ENCODE assay signal across 23 cellular contexts in the genomic region with DNA sequence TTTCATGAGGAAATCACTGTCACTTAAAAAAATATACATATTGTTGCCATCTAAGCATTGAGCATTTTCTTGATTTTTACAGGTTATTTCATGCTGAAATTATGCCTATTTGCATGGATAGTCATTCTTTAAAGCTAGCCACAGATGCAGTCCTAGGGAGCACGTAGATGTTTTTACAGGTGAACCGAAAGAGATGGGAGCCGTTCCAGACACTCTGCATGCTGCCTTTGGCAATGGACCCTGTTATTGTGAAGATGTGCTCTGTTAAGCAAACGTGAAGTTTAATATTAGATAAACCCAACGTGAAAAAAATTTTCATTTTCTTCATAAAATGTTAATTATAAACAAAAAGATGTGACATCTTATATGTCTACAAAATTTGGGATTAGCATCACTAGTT. TPM values are rescaled to one million over a fixed set of nuclear protein-coding genes. Genes with fewer than 3 reads are reported as not detected.
DNase-seq lines count a peak whose midpoint lies in the region.
"Had no signal": no experiment of that assay in that cellular context is flagged by ENCODE, and none has a peak within 500 bp of the region (broad histone marks: within the 10 kb centered on the region; RNA-seq: fewer than 3 reads in every experiment).

No MANE protein-coding gene starts in this region.

- no peaks in the 10 kb centered on the region for H3K9me3 ChIP-seq in endocrine pancreas (ENCODE audit: control insufficient read depth, low read length)
- H3K9me3 ChIP-seq: Peyer's patch, SJCRH30 had no signal

- no peaks in the 10 kb centered on the region for H3K27me3 ChIP-seq in endocrine pancreas (ENCODE audit: control insufficient read depth, insufficient read depth, low read length)
- H3K27me3 ChIP-seq: Peyer's patch, SJCRH30 had no signal

- H3K4me3 ChIP-seq in endocrine pancreas (ENCODE audit: control insufficient read depth, insufficient read depth, low read length): peak overlapping the region; percentile 49
- H3K4me3 ChIP-seq: GM23338, Peyer's patch, SJCRH30 had no signal

- H3K4me1 ChIP-seq in endocrine pancreas (ENCODE audit: control insufficient read depth, insufficient read depth, low read length): peaks cover 37% of the 10 kb centered on the region
- H3K4me1 ChIP-seq: Peyer's patch had no signal

- DNase-seq in NCI-H2029 treated with DMSO at 0.1 percent for 48 hours (lab: John Stamatoyannopoulos, UW) (peak; percentile 7), NCI-H2029 (lab: John Stamatoyannopoulos, UW) (no peak), NCI-H2081 (lab: John Stamatoyannopoulos, UW) (peak; percentile 24 to 77), NCI-H69 (lab: John Stamatoyannopoulos, UW) (peak; percentile 60), occipital lobe (lab: John Stamatoyannopoulos, UW) (no peak), globus pallidus (ENCODE audit: low spot score) (no peak), germinal center (ENCODE audit: low spot score) (no peak)
- DNase-seq: DMS153, DND-41, H9, KBM-7, NCI-H1436, NCI-H1930, NCI-H2171 treated with DMSO at 0.1 percent for 48 hours, NCI-H446, NCI-H524 treated with DMSO at 0.1 percent for 48 hours, OCI-M1, Peyer's patch, SJCRH30, T-helper 17 cell had no signal

- no peak overlapping the region for H3K9ac ChIP-seq in endocrine pancreas (ENCODE audit: control insufficient read depth, insufficient read depth, low read length)

- H3K36me3 ChIP-seq in endocrine pancreas (ENCODE audit: control insufficient read depth, insufficient read depth, low read length): peaks cover 3% of the 10 kb centered on the region
- H3K36me3 ChIP-seq: Peyer's patch had no signal

RNA-seq across cellular contexts. Expression of a gene that starts 7.1 kb away (rescaled TPM):
- 14.8 TPM for total RNA-seq in occipital lobe
- total RNA-seq: A172, T-helper 17 cell had no signal

Comparison
In these comparisons a context has a peak if more than half of its experiments do, and no peak if none do; other contexts are left out.
1. DNase-seq: peak in NCI-H2029 treated with DMSO at 0.1 percent for 48 hours (single experiment), NCI-H2081 (2 of 2) and NCI-H69 (single experiment); none in NCI-H2029 (single experiment), occipital lobe (single experiment), globus pallidus (single experiment) and germinal center (single experiment).